1 cellular context compared by ENCODE assay signal in the genomic region with DNA sequence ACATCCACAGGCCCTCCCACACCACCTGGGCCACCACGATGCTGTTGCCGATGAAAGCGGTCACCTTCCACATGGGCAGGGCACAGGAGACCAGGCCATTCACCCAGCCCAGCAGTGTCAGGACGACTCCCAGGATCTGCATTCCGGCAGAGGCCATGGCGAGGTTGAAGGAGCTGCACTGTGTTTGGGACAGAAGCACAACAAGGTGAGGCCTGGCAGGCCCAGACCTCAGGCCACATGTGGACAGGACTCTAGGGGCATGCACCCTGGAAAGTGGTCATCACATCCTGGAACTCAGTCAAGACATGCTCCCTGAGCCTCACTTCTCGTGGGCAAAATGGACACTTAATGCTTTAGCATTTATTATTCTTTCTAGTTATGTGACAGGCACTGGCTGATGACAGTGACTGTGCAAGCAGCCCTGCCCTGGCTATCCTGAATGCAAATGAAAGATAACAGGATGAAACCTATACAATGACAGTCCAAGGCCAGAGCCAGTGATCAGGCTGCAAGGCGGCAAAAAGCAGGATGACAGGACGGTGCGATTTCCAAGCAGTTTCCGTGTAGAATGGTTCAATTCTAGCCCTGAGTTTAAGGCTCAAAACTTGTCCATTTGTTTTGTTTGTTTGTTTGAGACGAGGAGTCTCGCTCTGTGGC.
TF ChIP-seq lines count a peak whose summit lies in the region.

No MANE protein-coding gene starts in this region.

TF ChIP-seq in K562, 482 proteins besides CTCF, POLR2A, EP300 and RAD21 (continued from another document):
- TF ChIP-seq, protein P1, sequence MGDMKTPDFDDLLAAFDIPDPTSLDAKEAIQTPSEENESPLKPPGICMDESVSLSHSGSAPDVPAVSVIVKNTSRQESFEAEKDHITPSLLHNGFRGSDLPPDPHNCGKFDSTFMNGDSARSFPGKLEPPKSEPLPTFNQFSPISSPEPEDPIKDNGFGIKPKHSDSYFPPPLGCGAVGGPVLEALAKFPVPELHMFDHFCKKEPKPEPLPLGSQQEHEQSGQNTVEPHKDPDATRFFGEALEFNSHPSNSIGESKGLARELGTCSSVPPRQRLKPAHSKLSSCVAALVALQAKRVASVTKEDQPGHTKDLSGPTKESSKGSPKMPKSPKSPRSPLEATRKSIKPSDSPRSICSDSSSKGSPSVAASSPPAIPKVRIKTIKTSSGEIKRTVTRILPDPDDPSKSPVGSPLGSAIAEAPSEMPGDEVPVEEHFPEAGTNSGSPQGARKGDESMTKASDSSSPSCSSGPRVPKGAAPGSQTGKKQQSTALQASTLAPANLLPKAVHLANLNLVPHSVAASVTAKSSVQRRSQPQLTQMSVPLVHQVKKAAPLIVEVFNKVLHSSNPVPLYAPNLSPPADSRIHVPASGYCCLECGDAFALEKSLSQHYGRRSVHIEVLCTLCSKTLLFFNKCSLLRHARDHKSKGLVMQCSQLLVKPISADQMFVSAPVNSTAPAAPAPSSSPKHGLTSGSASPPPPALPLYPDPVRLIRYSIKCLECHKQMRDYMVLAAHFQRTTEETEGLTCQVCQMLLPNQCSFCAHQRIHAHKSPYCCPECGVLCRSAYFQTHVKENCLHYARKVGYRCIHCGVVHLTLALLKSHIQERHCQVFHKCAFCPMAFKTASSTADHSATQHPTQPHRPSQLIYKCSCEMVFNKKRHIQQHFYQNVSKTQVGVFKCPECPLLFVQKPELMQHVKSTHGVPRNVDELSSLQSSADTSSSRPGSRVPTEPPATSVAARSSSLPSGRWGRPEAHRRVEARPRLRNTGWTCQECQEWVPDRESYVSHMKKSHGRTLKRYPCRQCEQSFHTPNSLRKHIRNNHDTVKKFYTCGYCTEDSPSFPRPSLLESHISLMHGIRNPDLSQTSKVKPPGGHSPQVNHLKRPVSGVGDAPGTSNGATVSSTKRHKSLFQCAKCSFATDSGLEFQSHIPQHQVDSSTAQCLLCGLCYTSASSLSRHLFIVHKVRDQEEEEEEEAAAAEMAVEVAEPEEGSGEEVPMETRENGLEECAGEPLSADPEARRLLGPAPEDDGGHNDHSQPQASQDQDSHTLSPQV (IDR thresholded peaks at IDR 0.05): peak; percentile 62
- TF ChIP-seq HLTF (IDR thresholded peaks at IDR 0.05) (no peak), MED1 (CRISPR knock-in tag; IDR thresholded peaks at IDR 0.05; ENCODE audit: borderline replicate concordance) (no peak), YBX1 (IDR thresholded peaks at IDR 0.05) (no peak), USF2 (CRISPR knock-in tag; IDR thresholded peaks at IDR 0.05) (no peak), SAFB (IDR thresholded peaks at IDR 0.05; ENCODE audit: borderline replicate concordance, low read depth, low read length) (no peak), KLF6 (CRISPR knock-in tag; IDR thresholded peaks at IDR 0.05; ENCODE audit: borderline replicate concordance) (no peak), RAD51 (IDR thresholded peaks at IDR 0.05; ENCODE audit: borderline replicate concordance, low read depth) (no peak), C11orf30 (IDR thresholded peaks at IDR 0.05; ENCODE audit: low read depth) (0 out of 2 replicates have a peak, but pooled peaks have one; percentile 17), PTTG1 (tag; IDR thresholded peaks at IDR 0.05; ENCODE audit: low read depth) (no peak), RNF2 (IDR thresholded peaks at IDR 0.05) (no peak), CUX1 (CRISPR knock-in tag; IDR thresholded peaks at IDR 0.05) (no peak), SNIP1 (IDR thresholded peaks at IDR 0.05; ENCODE audit: low read depth) (no peak), BRF2 (IDR thresholded peaks at IDR 0.05; ENCODE audit: borderline replicate concordance, insufficient read depth, insufficient read length) (no peak), PRMT5 (CRISPR knock-in tag; IDR thresholded peaks at IDR 0.05) (no peak), CTBP1 (IDR thresholded peaks at IDR 0.05; ENCODE audit: borderline replicate concordance) (peak; percentile 58; the same call in 1 of the 2 replicates), ERF (CRISPR knock-in tag; IDR thresholded peaks at IDR 0.05) (no peak), MEIS2 (IDR thresholded peaks at IDR 0.05; ENCODE audit: partially characterized antibody) (peak; percentile 72), ZKSCAN8 (CRISPR knock-in tag; IDR thresholded peaks at IDR 0.05) (no peak), MAX (CRISPR knock-in tag; IDR thresholded peaks at IDR 0.05) (peak; percentile 78), NKRF (IDR thresholded peaks at IDR 0.05; ENCODE audit: borderline replicate concordance) (no peak), SIN3A (IDR thresholded peaks at IDR 0.05; ENCODE audit: borderline replicate concordance in 2 of 2, control insufficient read depth in 1 of 2, low read depth in 2 of 2, low read length in 2 of 2) (no peak)
- TF ChIP-seq, protein P2, sequence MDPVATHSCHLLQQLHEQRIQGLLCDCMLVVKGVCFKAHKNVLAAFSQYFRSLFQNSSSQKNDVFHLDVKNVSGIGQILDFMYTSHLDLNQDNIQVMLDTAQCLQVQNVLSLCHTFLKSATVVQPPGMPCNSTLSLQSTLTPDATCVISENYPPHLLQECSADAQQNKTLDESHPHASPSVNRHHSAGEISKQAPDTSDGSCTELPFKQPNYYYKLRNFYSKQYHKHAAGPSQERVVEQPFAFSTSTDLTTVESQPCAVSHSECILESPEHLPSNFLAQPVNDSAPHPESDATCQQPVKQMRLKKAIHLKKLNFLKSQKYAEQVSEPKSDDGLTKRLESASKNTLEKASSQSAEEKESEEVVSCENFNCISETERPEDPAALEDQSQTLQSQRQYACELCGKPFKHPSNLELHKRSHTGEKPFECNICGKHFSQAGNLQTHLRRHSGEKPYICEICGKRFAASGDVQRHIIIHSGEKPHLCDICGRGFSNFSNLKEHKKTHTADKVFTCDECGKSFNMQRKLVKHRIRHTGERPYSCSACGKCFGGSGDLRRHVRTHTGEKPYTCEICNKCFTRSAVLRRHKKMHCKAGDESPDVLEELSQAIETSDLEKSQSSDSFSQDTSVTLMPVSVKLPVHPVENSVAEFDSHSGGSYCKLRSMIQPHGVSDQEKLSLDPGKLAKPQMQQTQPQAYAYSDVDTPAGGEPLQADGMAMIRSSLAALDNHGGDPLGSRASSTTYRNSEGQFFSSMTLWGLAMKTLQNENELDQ (CRISPR knock-in tag; IDR thresholded peaks at IDR 0.05; ENCODE audit: borderline replicate concordance): no peak
- TF ChIP-seq, protein P3, sequence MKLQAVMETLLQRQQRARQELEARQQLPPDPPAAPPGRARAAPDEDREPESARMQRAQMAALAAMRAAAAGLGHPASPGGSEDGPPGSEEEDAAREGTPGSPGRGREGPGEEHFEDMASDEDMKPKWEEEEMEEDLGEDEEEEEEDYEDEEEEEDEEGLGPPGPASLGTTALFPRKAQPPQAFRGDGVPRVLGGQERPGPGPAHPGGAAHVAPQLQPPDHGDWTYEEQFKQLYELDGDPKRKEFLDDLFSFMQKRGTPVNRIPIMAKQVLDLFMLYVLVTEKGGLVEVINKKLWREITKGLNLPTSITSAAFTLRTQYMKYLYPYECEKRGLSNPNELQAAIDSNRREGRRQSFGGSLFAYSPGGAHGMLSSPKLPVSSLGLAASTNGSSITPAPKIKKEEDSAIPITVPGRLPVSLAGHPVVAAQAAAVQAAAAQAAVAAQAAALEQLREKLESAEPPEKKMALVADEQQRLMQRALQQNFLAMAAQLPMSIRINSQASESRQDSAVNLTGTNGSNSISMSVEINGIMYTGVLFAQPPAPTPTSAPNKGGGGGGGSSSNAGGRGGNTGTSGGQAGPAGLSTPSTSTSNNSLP (IDR thresholded peaks at IDR 0.05; ENCODE audit: borderline replicate concordance, low read depth, low read length): 0 out of 2 replicates have a peak, but pooled peaks have one; percentile 35
- TF ChIP-seq, protein P4, sequence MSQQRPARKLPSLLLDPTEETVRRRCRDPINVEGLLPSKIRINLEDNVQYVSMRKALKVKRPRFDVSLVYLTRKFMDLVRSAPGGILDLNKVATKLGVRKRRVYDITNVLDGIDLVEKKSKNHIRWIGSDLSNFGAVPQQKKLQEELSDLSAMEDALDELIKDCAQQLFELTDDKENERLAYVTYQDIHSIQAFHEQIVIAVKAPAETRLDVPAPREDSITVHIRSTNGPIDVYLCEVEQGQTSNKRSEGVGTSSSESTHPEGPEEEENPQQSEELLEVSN (IDR thresholded peaks at IDR 0.05; ENCODE audit: borderline replicate concordance in 1 of 2, extremely low read depth in 1 of 2, insufficient read depth in 1 of 2, insufficient read length in 1 of 2, low read depth in 1 of 2, low read length in 1 of 2, poor library complexity in 1 of 2, severe bottlenecking in 1 of 2): peak in 1 of 2 experiments; percentile 68
